8 cellular contexts compared by ENCODE assay signal in the genomic region with DNA sequence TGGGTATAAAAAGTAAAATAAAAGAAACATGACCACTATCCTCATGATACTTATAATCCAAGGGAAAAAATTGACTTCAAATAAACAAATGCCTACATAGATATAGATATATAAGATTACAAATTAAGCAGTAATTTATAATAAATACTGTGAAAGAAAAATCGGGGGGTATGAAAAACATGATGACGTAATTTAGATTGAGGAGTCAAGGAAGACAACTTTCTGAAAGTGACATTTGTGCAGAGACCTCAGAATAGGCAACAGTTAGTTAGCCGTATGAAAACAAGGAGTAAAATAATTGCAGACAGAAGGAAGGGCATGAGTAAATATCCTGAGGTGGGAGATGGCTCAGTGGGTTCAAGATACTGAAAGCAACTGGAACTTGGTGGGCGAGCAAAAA.
"Had no signal": no experiment of that assay in that cellular context is flagged by ENCODE, and none has a peak within 500 bp of the region (broad histone marks: within the 10 kb centered on the region; RNA-seq: fewer than 3 reads in every experiment).

No MANE protein-coding gene starts in this region.

- H3K4me3 ChIP-seq: GM23248, HAP-1 had no signal

- H3K9ac ChIP-seq: GM23248, KMS-11 had no signal

- H3K9me3 ChIP-seq: HAP-1 had no signal

- DNase-seq: GM23248, GOT3, H7, KBM-7 had no signal

- H2AFZ ChIP-seq: GM23248 had no signal

- H3K27ac ChIP-seq: GM23248, KMS-11 had no signal

- FAIRE-seq: HTR-8/SVneo had no signal

- H3K36me3 ChIP-seq: HAP-1 had no signal

- H3K4me2 ChIP-seq: KMS-11 had no signal

- ATAC-seq: HCT116 had no signal
